Comparison of ENCODE assay signal across 7 cellular contexts in the genomic region with DNA sequence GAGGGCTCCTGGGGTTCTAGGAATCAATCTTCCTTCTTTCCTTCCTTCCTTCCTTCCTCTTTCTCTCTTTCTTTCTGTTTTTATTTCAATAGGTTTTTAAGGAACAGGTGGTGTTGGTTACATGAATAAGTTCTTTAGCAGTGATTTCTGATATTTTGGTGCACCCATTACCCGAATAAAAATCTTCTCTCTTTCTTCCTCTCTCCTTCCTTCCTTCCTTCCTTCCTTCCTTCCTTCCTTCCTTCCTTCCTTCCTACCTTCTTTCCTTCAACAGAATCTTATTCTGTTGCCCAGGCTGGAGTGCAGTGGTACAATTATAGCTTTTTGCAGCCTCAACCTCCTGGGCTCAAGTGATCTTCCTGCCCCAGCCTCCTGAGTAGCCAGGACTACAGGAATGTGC.
"Had no signal": no experiment of that assay in that cellular context is flagged by ENCODE, and none has a peak within 500 bp of the region (broad histone marks: within the 10 kb centered on the region; RNA-seq: fewer than 3 reads in every experiment).

No MANE protein-coding gene starts in this region.

- H3K9me3 ChIP-seq: HAP-1 had no signal

- H3K9ac ChIP-seq: GM23248 had no signal

- ATAC-seq: HCT116, K562 had no signal

- H3K4me1 ChIP-seq: HAP-1 had no signal

- H3K27ac ChIP-seq: GM23248 had no signal

- H3K4me3 ChIP-seq: GM23248, HAP-1, K562 had no signal

- H3K36me3 ChIP-seq: HAP-1 had no signal

- DNase-seq: GM23248, GOT3, H7, IMR-90 had no signal
